Comparison of ENCODE assay signal across 16 cellular contexts in the genomic region with DNA sequence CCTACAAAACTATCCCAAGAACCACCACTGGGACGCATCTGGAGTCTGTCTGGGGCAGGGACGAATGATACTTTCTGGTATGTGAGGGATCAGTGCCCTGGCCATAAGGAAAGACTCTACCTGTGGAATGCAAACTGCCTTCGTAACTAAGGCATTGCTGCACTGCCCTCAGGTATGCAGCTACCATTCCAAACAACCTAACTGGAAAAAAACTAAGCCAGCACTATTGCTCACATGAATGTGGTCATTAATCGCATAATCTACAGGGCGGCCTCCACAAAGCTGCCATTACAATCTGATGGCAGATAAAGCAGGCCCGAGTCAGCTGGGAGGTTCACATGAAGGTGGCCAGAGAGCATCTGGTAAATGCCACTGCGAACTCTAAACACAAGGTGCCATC. TPM values are rescaled to one million over a fixed set of nuclear protein-coding genes. Genes with fewer than 3 reads are reported as not detected.
DNase-seq lines count a peak whose midpoint lies in the region; ATAC-seq, FAIRE-seq and TF ChIP-seq lines count a peak whose summit lies in the region.
"Had no signal": no experiment of that assay in that cellular context is flagged by ENCODE, and none has a peak within 500 bp of the region (broad histone marks: within the 10 kb centered on the region; RNA-seq: fewer than 3 reads in every experiment).

No MANE protein-coding gene starts in this region.

- DNase-seq in AG20443 (ENCODE audit: low spot score): peak; percentile 5
- DNase-seq in M059J (ENCODE audit: low read depth): peak; percentile 61
- DNase-seq in H1 (ENCODE audit: low read depth in 1 of 2, low spot score in 2 of 2): no peak
- DNase-seq in NCI-H2081 (lab: John Stamatoyannopoulos, UW): no peak
- no peak for DNase-seq in right cardiac atrium
- no peak for DNase-seq in A673 (ENCODE audit: low spot score)
- DNase-seq: activated T-cell treated with anti-CD3 and anti-CD28 coated beads, Interleukin-2, amount 50 U/mL, for 4 hours; immature natural killer cell; NCI-H1105; SHP77 treated with DMSO at 0.1 percent for 48 hours; stimulated activated naive CD4-positive, alpha-beta T cell treated with Interleukin-2 at 50 U/mL for 16 hours; uterus had no signal

- H3K9me3 ChIP-seq in H1 (ENCODE audit: insufficient read depth in 2 of 2, low read depth in 1 of 2, low read length in 1 of 2): no peaks in the 10 kb centered on the region
- no peaks in the 10 kb centered on the region for H3K9me3 ChIP-seq in right cardiac atrium (ENCODE audit: control insufficient read depth, low read length)
- no peaks in the 10 kb centered on the region for H3K9me3 ChIP-seq in A673 (ENCODE audit: low read depth, low read length, poor library complexity, severe bottlenecking)
- H3K9me3 ChIP-seq: mucosa of descending colon, uterus had no signal

- TF ChIP-seq EP300 in H1 (IDR thresholded peaks at IDR 0.05; ENCODE audit: borderline replicate concordance in 1 of 2, low read depth in 2 of 2, low read length in 2 of 2): no peak

- H4K91ac ChIP-seq in H1 (replicated peaks; ENCODE audit: insufficient read length, low read length): no peak overlapping the region

- H3K4me1 Mint-ChIP-seq in nephron: peaks cover 44% of the 10 kb centered on the region

- H3K27ac ChIP-seq in H1 (ENCODE audit: low read depth, low read length): no peak overlapping the region
- no peak overlapping the region for H3K27ac ChIP-seq in right cardiac atrium (ENCODE audit: low read length)
- no peak overlapping the region for H3K27ac ChIP-seq in A673 (ENCODE audit: low read depth, low read length, poor library complexity, severe bottlenecking)
- H3K27ac ChIP-seq: uterus had no signal

- no peak for TF ChIP-seq POLR2A in H1 (IDR thresholded peaks at IDR 0.05; ENCODE audit: control extremely low read depth in 1 of 2, low read depth in 2 of 2, low read length in 2 of 2)

- peak in 1 of 3 experiments; percentile 19; a peak in 1 of 4 replicates for TF ChIP-seq CTCF in H1 (IDR thresholded peaks at IDR 0.05; ENCODE audit: control extremely low read depth in 1 of 3, insufficient read depth in 1 of 3, low read depth in 1 of 3, low read length in 3 of 3)
- TF ChIP-seq CTCF in nephron (IDR thresholded peaks at IDR 0.05; ENCODE audit: unreplicated experiment in 3 of 3): no peak
- TF ChIP-seq CTCF in A673 (conservative IDR thresholded peaks at IDR 0.05; ENCODE audit: low read depth, low read length): no peak

- H3K18ac ChIP-seq in H1 (ENCODE audit: extremely low read depth, low read length): no peak overlapping the region

- WGBS in H1 (ENCODE audit: extremely low coverage in 1 of 2, insufficient coverage in 1 of 2, insufficient read length in 1 of 2, insufficient replicate concordance in 2 of 2, low coverage in 1 of 2, low lambda C conversion rate in 2 of 2, missing lambda C conversion rate in 1 of 2), 2 experiments: 92% methylated on average over 7 of the region's 7 CpGs; no CpG with 5 or more reads in 1 of the 2 experiments
- WGBS in right cardiac atrium: 83% methylated on average over 7 of the region's 7 CpGs

- H3K14ac ChIP-seq in H1 (ENCODE audit: insufficient read length): no peak overlapping the region

- H2BK20ac ChIP-seq in H1 (ENCODE audit: low read length): no peak overlapping the region

- CTCF ChIA-PET in H1 (lab: Charles Lee; ENCODE audit: partially characterized antibody): interaction anchor here (3.2 kb wide), 1 partner anchor 49 kb away, joined by 9 read pairs; no protein-coding TSS in a partner anchor
- CTCF ChIA-PET in A673 (lab: Charles Lee): no interaction called here

- H3K56ac ChIP-seq in H1 (replicated peaks; ENCODE audit: insufficient read length, low read depth, low read length): no peak overlapping the region

- no peak overlapping the region for H4K8ac ChIP-seq in H1 (ENCODE audit: extremely low read depth, insufficient read depth, low read length)

- H2BK12ac ChIP-seq in H1 (ENCODE audit: low read depth, low read length): no peak overlapping the region

- H3K4me1 ChIP-seq in H1 (replicated peaks in 1 of 4; ENCODE audit: control insufficient read depth in 3 of 4, insufficient read depth in 4 of 4, low read length in 3 of 4) (peaks cover 8 to 27% (median 14%) of the 10 kb centered on the region in 4 experiments), right cardiac atrium (ENCODE audit: control insufficient read depth, insufficient read depth, low read length) (peaks cover 12% of the 10 kb centered on the region), A673 (ENCODE audit: insufficient read depth, low read length, poor library complexity, severe bottlenecking) (peaks cover 10% of the 10 kb centered on the region)
- H3K4me1 ChIP-seq: uterus had no signal

- intact Hi-C loops in right cardiac atrium (cut with DNase I): loop anchor here in 1 of 4 donors (10.0 kb wide), 1 partner anchor 106 kb away; no protein-coding TSS in a partner anchor
- intact Hi-C loops in A673 (cut with micrococcal nuclease; ENCODE audit: unreplicated experiment): no loop called here

- no TSS peak for BruUV-seq in A673 (replicated peaks; lab: Mats Ljungman, UMichigan)

- POLR2A ChIA-PET in H1 (lab: Charles Lee; ENCODE audit: partially characterized antibody) (interaction anchor here (7.5 kb wide), 1 partner anchor 7 kb away, joined by 94 read pairs; no protein-coding TSS in a partner anchor), A673 (lab: Charles Lee; ENCODE audit: low non-redundant PET) (no interaction called here)

- H3K79me2 ChIP-seq in H1 (ENCODE audit: control insufficient read depth in 1 of 2, insufficient read depth in 2 of 2, low read length in 2 of 2): peaks cover 28 to 80% of the 10 kb centered on the region in 2 experiments

- no peaks in the 10 kb centered on the region for H3K27me3 Mint-ChIP-seq in nephron (ENCODE audit: low read depth)

- no peak overlapping the region for H3K23ac ChIP-seq in H1 (ENCODE audit: insufficient read length)

- no peak overlapping the region for H4K5ac ChIP-seq in H1 (ENCODE audit: insufficient read length, low read depth, low read length)

- peaks cover 0 to 5% (median 1%) of the 10 kb centered on the region in 4 experiments; a peak in 3 of 7 replicates for H3K27me3 ChIP-seq in H1 (replicated peaks in 1 of 4; ENCODE audit: control insufficient read depth in 3 of 4, extremely low read depth in 1 of 4, insufficient read depth in 3 of 4, low read length in 3 of 4)
- H3K27me3 ChIP-seq in right cardiac atrium (ENCODE audit: control insufficient read depth, insufficient read depth): no peaks in the 10 kb centered on the region
- H3K27me3 ChIP-seq in A673 (replicated peaks; ENCODE audit: insufficient read depth, low read depth, low read length, poor library complexity): no peaks in the 10 kb centered on the region
- H3K27me3 ChIP-seq: uterus had no signal

- H3K27ac Mint-ChIP-seq in nephron: peak overlapping the region; percentile 10 to 80 (median 50)
- H3K27ac Mint-ChIP-seq: immature natural killer cell; T-helper 2 cell treated with Interferon-gamma antibody and Interleukin-4, amounts not matched to agents 5 μg/mL and 100 μg/mL, for 36 hours had no signal

- no peak overlapping the region for H3K4me2 ChIP-seq in H1 (ENCODE audit: insufficient read depth in 1 of 2, low read depth in 2 of 2, low read length in 2 of 2)

- H3K36me3 ChIP-seq in H1 (ENCODE audit: control insufficient read depth in 2 of 4, insufficient read depth in 4 of 4, low read length in 3 of 4) (no peaks in the 10 kb centered on the region), A673 (ENCODE audit: insufficient read depth, low read length, poor library complexity, severe bottlenecking) (no peaks in the 10 kb centered on the region)
- H3K36me3 ChIP-seq: uterus had no signal

- H3K23me2 ChIP-seq in H1 (ENCODE audit: low read depth, low read length): peaks cover 14% of the 10 kb centered on the region

- H2BK120ac ChIP-seq in H1 (replicated peaks; ENCODE audit: low read depth, low read length): no peak overlapping the region

- no peak overlapping the region for H3K4me3 ChIP-seq in H1 (ENCODE audit: extremely low read depth in 1 of 4, insufficient read depth in 2 of 4, low read depth in 3 of 4, low read length in 4 of 4)
- H3K4me3 ChIP-seq in right cardiac atrium (ENCODE audit: low read length): no peak overlapping the region
- H3K4me3 ChIP-seq in A673 (ENCODE audit: low read depth, low read length, poor library complexity, severe bottlenecking): no peak overlapping the region
- H3K4me3 ChIP-seq: mucosa of descending colon, uterus had no signal

- no peak overlapping the region for H3K4ac ChIP-seq in H1 (replicated peaks; ENCODE audit: insufficient read length, low read depth, low read length)

- H3K9me3 Mint-ChIP-seq in nephron: no peaks in the 10 kb centered on the region
- H3K9me3 Mint-ChIP-seq: activated T-cell treated with anti-CD3 and anti-CD28 coated beads, Interleukin-2, amount 50 U/mL, for 4 hours; immature natural killer cell; T-helper 2 cell treated with Interferon-gamma antibody and Interleukin-4, amounts not matched to agents 5 μg/mL and 100 μg/mL, for 36 hours had no signal

- peaks cover 12 to 29% of the 10 kb centered on the region in 2 experiments for H4K20me1 ChIP-seq in H1 (replicated peaks in 1 of 2; ENCODE audit: control insufficient read depth in 1 of 2, insufficient read depth in 2 of 2, low read length in 2 of 2)

- ATAC-seq in right cardiac atrium: no peak
- ATAC-seq in HG02678 (IDR thresholded peaks at IDR 0.05; ENCODE audit: unreplicated experiment): no peak
- ATAC-seq: activated T-cell treated with anti-CD3 and anti-CD28 coated beads, Interleukin-2, amount 50 U/mL, for 4 hours; mucosa of descending colon had no signal

- peak overlapping the region; percentile 41 to 61 (median 56) for H3K4me3 Mint-ChIP-seq in nephron
- H3K4me3 Mint-ChIP-seq: activated T-cell treated with anti-CD3 and anti-CD28 coated beads, Interleukin-2, amount 50 U/mL, for 4 hours; T-helper 2 cell treated with Interferon-gamma antibody and Interleukin-4, amounts not matched to agents 5 μg/mL and 100 μg/mL, for 36 hours had no signal

- H3K36me3 Mint-ChIP-seq in nephron (ENCODE audit: low read depth): no peaks in the 10 kb centered on the region
- H3K36me3 Mint-ChIP-seq: immature natural killer cell had no signal

- H2AK5ac ChIP-seq in H1 (ENCODE audit: low read depth, low read length): 0 out of 2 replicates have a peak overlapping the region, but pooled peaks have one; percentile 31

- H3K9ac ChIP-seq in H1 (replicated peaks in 1 of 4; ENCODE audit: extremely low read depth in 1 of 4, low read depth in 3 of 4, low read length in 3 of 4): no peak overlapping the region

- H2AFZ ChIP-seq in H1 (ENCODE audit: low read length): no peak overlapping the region

- FAIRE-seq in H1 (lab: Jason Lieb, UNC): no peak

- no peak overlapping the region for H2BK15ac ChIP-seq in H1 (ENCODE audit: low read length)

- H3K79me1 ChIP-seq in H1 (ENCODE audit: low read depth, low read length): peaks cover 19% of the 10 kb centered on the region

- no peak overlapping the region; the same call in 1 of the 2 replicates for H2BK5ac ChIP-seq in H1 (ENCODE audit: low read depth, low read length)

- TF ChIP-seq RAD21 in H1 (IDR thresholded peaks at IDR 0.05 in 1 of 2, conservative IDR thresholded peaks at IDR 0.05 in 1 of 2; ENCODE audit: low read depth in 2 of 2, low read length in 2 of 2): no peak; a peak in 1 of 4 replicates

RNA-seq across cellular contexts. Expression of a gene that starts 3.9 kb away (rescaled TPM):
- total RNA-seq in M059J (2014; rRNA removed; shearing (Covaris generic)): 31.0 and 51.0 TPM in 2 replicates
- 62.6 and 64.2 TPM in 2 replicates for total RNA-seq in H1 (2021; fragmentation: NEBNext Ultra II Directional; extraction: Animal tissue kit (Norgen Biotek cat#: 25700))
- 44.8 and 57.8 TPM in 2 replicates for polyA plus RNA-seq in H1 (2011; rRNA removed)
- 73.7 TPM for polyA plus RNA-seq in H1 (2011; cell fraction: cytosol; rRNA removed)
- polyA plus RNA-seq in H1 (2011; cell fraction: nucleus; rRNA removed): 60.0 TPM
- 48.4 to 49.4 TPM (median 48.9 TPM) in 4 replicates for polyA plus RNA-seq in H1 (2012, experiment 1 of 2)
- 18.3 TPM for polyA plus RNA-seq in H1 (2012, experiment 2 of 2)
- polyA plus RNA-seq in H1 (2013, experiment 1 of 2): 32.1 TPM
- 31.1 TPM for polyA plus RNA-seq in H1 (2013, experiment 2 of 2)
- 34.2 and 37.0 TPM in 2 replicates for polyA minus RNA-seq in H1 (2011; rRNA and poly(A)+ RNA removed)
- polyA minus RNA-seq in H1 (2011; cell fraction: cytosol; rRNA and poly(A)+ RNA removed): 19.7 TPM
- polyA minus RNA-seq in H1 (2011; cell fraction: nucleus; rRNA and poly(A)+ RNA removed): 19.7 TPM
- 10 to 100 TPM; 66.7 to 85.6 (median 69.8) TPM for total RNA-seq in right cardiac atrium
- 40.4 TPM for polyA plus RNA-seq in right cardiac atrium
- total RNA-seq in A673 (2021): 51.8 and 57.2 TPM in 2 replicates

Comparison
In these comparisons a context has a peak if more than half of its experiments do, and no peak if none do; other contexts are left out.
1. DNase-seq: peak in AG20443 (single experiment) and M059J (single experiment); none in H1 (0 of 2), NCI-H2081 (0 of 2), right cardiac atrium (0 of 3) and A673 (single experiment).